In genomic region chr19:39126593-39127187, GRCh38 we compare ENCODE assay signal across 8 cellular contexts. TPM values are rescaled to one million over a fixed set of nuclear protein-coding genes. Genes with fewer than 3 reads are reported as not detected.
DNase-seq lines count a peak whose midpoint lies in the region; ATAC-seq, FAIRE-seq and TF ChIP-seq lines count a peak whose summit lies in the region.

No MANE protein-coding gene starts in this region.

- intact Hi-C loops in breast epithelium (cut with DNase I; ENCODE audit: low total_unique reads), result loop anchor here (10.0 kb wide), 1 partner anchor 198 kb away; the partner anchor contains the start of gene LRFN1

- H3K4me1 Mint-ChIP-seq in CD8-positive, alpha-beta memory T cell, result peaks cover 33 to 73% (median 51%) of the 10 kb centered on the region in 3 donors
- H3K4me1 Mint-ChIP-seq in memory B cell, result peaks cover 43% of the 10 kb centered on the region

- no peak for TF ChIP-seq CTCF in KMS-11 (conservative IDR thresholded peaks at IDR 0.05; ENCODE audit: low read depth, low read length)
- no peak for TF ChIP-seq CTCF in breast epithelium (IDR thresholded peaks at IDR 0.05)

- peaks cover 34% of the 10 kb centered on the region; the same call in 1 of the 2 replicates for H3K79me2 ChIP-seq in KMS-11 (ENCODE audit: insufficient read depth, low read depth)

- TF ChIP-seq POLR2A in breast epithelium (IDR thresholded peaks at IDR 0.05), result no peak

- H3K27ac ChIP-seq in CD8-positive, alpha-beta memory T cell (ENCODE audit: low read depth, low read length), result no peak overlapping the region
- H3K27ac ChIP-seq in KMS-11 (no peak overlapping the region), breast epithelium (peak overlapping the region; percentile 90 to 93)

- no peak overlapping the region for H2AFZ ChIP-seq in KMS-11 (ENCODE audit: low read depth)

- DNase-seq in CD8-positive, alpha-beta memory T cell, result peak in 1 of 5 donors; percentile 6
- no peak for DNase-seq in breast epithelium (ENCODE audit: low spot score in 2 of 2)
- no peak for DNase-seq in memory B cell (ENCODE audit: low spot score in 2 of 2)
- peak; percentile 52 for DNase-seq in urothelium cell line (ENCODE audit: low spot score)
- DNase-seq in DMS79 treated with DMSO at 0.1 percent for 48 hours (lab: John Stamatoyannopoulos, UW), result no peak
- DNase-seq in activated CD4-positive, CD25-positive, alpha-beta regulatory T cell treated with anti-CD3 and anti-CD28 coated beads, Interleukin-2, amount 50 U/mL, for 72 hours, result no peak
- DNase-seq in middle frontal gyrus (ENCODE audit: extremely low spot score, low spot score), result no peak

- POLR2A ChIA-PET in CD8-positive, alpha-beta memory T cell (lab: Charles Lee), result interaction anchor here (0.6 kb wide), 1 partner anchor 11 kb away, joined by 3 read pairs; no protein-coding TSS in a partner anchor

- ATAC-seq in memory B cell (ENCODE audit: low read depth), result no peak

- peak overlapping the region; percentile 89 to 100 (median 98) for H3K27ac Mint-ChIP-seq in CD8-positive, alpha-beta memory T cell
- H3K27ac Mint-ChIP-seq in memory B cell, result peak overlapping the region; percentile 95

- no peaks in the 10 kb centered on the region for H3K27me3 ChIP-seq in CD8-positive, alpha-beta memory T cell (ENCODE audit: insufficient read depth, low read length, poor library complexity, severe bottlenecking)
- H3K27me3 ChIP-seq in KMS-11 (ENCODE audit: insufficient read depth, low read depth) (no peaks in the 10 kb centered on the region), breast epithelium (no peaks in the 10 kb centered on the region)

- H3K27me3 Mint-ChIP-seq in CD8-positive, alpha-beta memory T cell, result peaks cover 0 to 7% of the 10 kb centered on the region in 2 donors
- no peaks in the 10 kb centered on the region for H3K27me3 Mint-ChIP-seq in memory B cell

- no peaks in the 10 kb centered on the region for H4K20me1 ChIP-seq in KMS-11 (ENCODE audit: insufficient read depth)

- no peaks in the 10 kb centered on the region for H3K36me3 ChIP-seq in CD8-positive, alpha-beta memory T cell (ENCODE audit: insufficient read depth, low read length)
- no peaks in the 10 kb centered on the region for H3K36me3 ChIP-seq in KMS-11 (ENCODE audit: insufficient read depth)
- no peaks in the 10 kb centered on the region for H3K36me3 ChIP-seq in breast epithelium

- H3K9ac ChIP-seq in KMS-11, result no peak overlapping the region

- no peak for FAIRE-seq in urothelium cell line (lab: Jason Lieb, UNC)

- CTCF ChIA-PET in CD8-positive, alpha-beta memory T cell (lab: Charles Lee), result interaction anchor here (0.8 kb wide), 1 partner anchor 10 kb away, joined by 3 read pairs; no protein-coding TSS in a partner anchor

- H3K4me3 ChIP-seq in CD8-positive, alpha-beta memory T cell (ENCODE audit: low read length), result no peak overlapping the region
- H3K4me3 ChIP-seq in KMS-11 (IDR thresholded peaks at IDR 0.05; ENCODE audit: insufficient read depth, low read depth, low read length) (no peak overlapping the region), breast epithelium (peak overlapping the region; percentile 80 to 95 (median 91))

- H3K4me1 ChIP-seq in CD8-positive, alpha-beta memory T cell (ENCODE audit: insufficient read depth, low read length), result peaks cover 3% of the 10 kb centered on the region
- H3K4me1 ChIP-seq in KMS-11 (ENCODE audit: low read depth, poor library complexity, severe bottlenecking) (peaks cover 19% of the 10 kb centered on the region), breast epithelium (peaks cover 23 to 47% of the 10 kb centered on the region in 2 donors)

- no peaks in the 10 kb centered on the region for H3K9me3 Mint-ChIP-seq in CD8-positive, alpha-beta memory T cell
- H3K9me3 Mint-ChIP-seq in memory B cell, result no peaks in the 10 kb centered on the region

- H3K9me3 ChIP-seq in CD8-positive, alpha-beta memory T cell (ENCODE audit: low read length), result no peaks in the 10 kb centered on the region
- no peaks in the 10 kb centered on the region for H3K9me3 ChIP-seq in breast epithelium

- H3K4me3 Mint-ChIP-seq in CD8-positive, alpha-beta memory T cell, result peak overlapping the region; percentile 88 to 100 (median 96)
- H3K4me3 Mint-ChIP-seq in memory B cell, result peak overlapping the region; percentile 87

- H3K4me2 ChIP-seq in KMS-11, result peak overlapping the region; percentile 47; the same call in 1 of the 2 replicates

- peaks cover 0 to 3% (median 0%) of the 10 kb centered on the region in 3 donors for H3K36me3 Mint-ChIP-seq in CD8-positive, alpha-beta memory T cell
- H3K36me3 Mint-ChIP-seq in memory B cell, result no peaks in the 10 kb centered on the region

RNA-seq across cellular contexts. Expression of gene PAK4, which starts 1.1 kb away (rescaled TPM):
- total RNA-seq in CD8-positive, alpha-beta memory T cell, result 10 to 100 TPM; 21.3 to 21.8 TPM
- 1.8 TPM for polyA plus RNA-seq in CD8-positive, alpha-beta memory T cell
- total RNA-seq in breast epithelium, result 10 to 100 TPM in 2 of 3 donors, 1 to 10 TPM in 1; 3.5 to 12.0 (median 10.2) TPM

RNA-seq across cellular contexts. Expression of gene ACP7, which starts 42.5 kb away (rescaled TPM):
- not detected for total RNA-seq in CD8-positive, alpha-beta memory T cell
- 0.22 TPM for polyA plus RNA-seq in CD8-positive, alpha-beta memory T cell
- total RNA-seq in breast epithelium, result not detected

Comparison
In these comparisons a context has a peak if more than half of its experiments do, and no peak if none do; other contexts are left out.
1. H3K27ac ChIP-seq: peak in breast epithelium (2 of 2); none in CD8-positive, alpha-beta memory T cell (single experiment) and KMS-11 (single experiment).
2. H3K4me3 ChIP-seq: peak in breast epithelium (3 of 3); none in CD8-positive, alpha-beta memory T cell (single experiment) and KMS-11 (single experiment).